15 cellular contexts compared by ENCODE assay signal in genomic region chr14:35144029-35144428, GRCh38. TPM values are rescaled to one million over a fixed set of nuclear protein-coding genes. Genes with fewer than 3 reads are reported as not detected.
DNase-seq lines count a peak whose midpoint lies in the region; ATAC-seq, FAIRE-seq and TF ChIP-seq lines count a peak whose summit lies in the region.
"Had no signal": no experiment of that assay in that cellular context is flagged by ENCODE, and none has a peak within 500 bp of the region (broad histone marks: within the 10 kb centered on the region; RNA-seq: fewer than 3 reads in every experiment).

No MANE protein-coding gene starts in this region.

- H3K27me3 ChIP-seq in Karpas-422 (ENCODE audit: low read length) (no peaks in the 10 kb centered on the region), neuronal stem cell (ENCODE audit: control insufficient read depth in 3 of 3, insufficient read depth in 3 of 3, low read depth in 1 of 3, low read length in 3 of 3) (no peaks in the 10 kb centered on the region), HAP-1 (ENCODE audit: low read depth) (no peaks in the 10 kb centered on the region)

- in situ Hi-C loops in HAP-1 (cut with MboI; ENCODE audit: low sequenced_read_pairs), result loop anchor here (10.0 kb wide), 1 partner anchor 541 kb away; no protein-coding TSS in a partner anchor

- H3K27ac Mint-ChIP-seq in WTC11, result no peak overlapping the region
- H3K27ac Mint-ChIP-seq: GM23338, H9 had no signal

- peak overlapping the region; percentile 5; the same call in 1 of the 2 replicates for H3K27ac ChIP-seq in Karpas-422 (ENCODE audit: low read length)
- no peak overlapping the region for H3K27ac ChIP-seq in neuronal stem cell (replicated peaks; ENCODE audit: low read length)
- no peak overlapping the region for H3K27ac ChIP-seq in kidney (ENCODE audit: low read depth in 2 of 2, low read length in 2 of 2)

- POLR2A ChIA-PET in WTC11 (lab: Charles Lee), result no interaction called here

- WGBS in neuronal stem cell (ENCODE audit: extremely low coverage in 2 of 2, insufficient read length in 2 of 2, insufficient replicate concordance in 1 of 2), 2 donors, result no CpG with 5 or more reads among the region's 1 CpG

- ATAC-seq in WTC11 (no peak), GM19463 (IDR thresholded peaks at IDR 0.05; ENCODE audit: unreplicated experiment) (no peak)
- ATAC-seq: GM23338 had no signal

- no peak overlapping the region for H3K14ac ChIP-seq in neuronal stem cell (ENCODE audit: low read length)

- no peak overlapping the region for H2BK5ac ChIP-seq in neuronal stem cell (ENCODE audit: low read length)

- peaks cover 10% of the 10 kb centered on the region for H3K36me3 Mint-ChIP-seq in WTC11

- peaks cover 69% of the 10 kb centered on the region for H3K79me2 ChIP-seq in Karpas-422 (ENCODE audit: low read length)

- H3K4me2 ChIP-seq in Karpas-422 (ENCODE audit: low read depth, low read length, poor library complexity, severe bottlenecking) (peak overlapping the region; percentile 23), neuronal stem cell (ENCODE audit: insufficient read depth, low read length, poor library complexity, severe bottlenecking) (no peak overlapping the region)
- H3K4me2 ChIP-seq: GM23338 had no signal

- no peak overlapping the region for H4K8ac ChIP-seq in neuronal stem cell (ENCODE audit: low read depth, low read length)

- FAIRE-seq in kidney (lab: Jason Lieb, UNC), result no peak

- peaks cover 3% of the 10 kb centered on the region for H3K79me1 ChIP-seq in neuronal stem cell (ENCODE audit: low read depth, low read length)

- no peaks in the 10 kb centered on the region for H3K9me2 ChIP-seq in Karpas-422 (replicated peaks; ENCODE audit: insufficient read depth, low read length)

- peaks cover 9% of the 10 kb centered on the region for H3K4me1 ChIP-seq in Karpas-422 (ENCODE audit: low read length)
- H3K4me1 ChIP-seq in neuronal stem cell (ENCODE audit: control insufficient read depth in 2 of 2, insufficient read depth in 1 of 2, low read depth in 1 of 2, low read length in 2 of 2), result no peaks in the 10 kb centered on the region
- H3K4me1 ChIP-seq in HAP-1, result no peaks in the 10 kb centered on the region
- no peaks in the 10 kb centered on the region for H3K4me1 ChIP-seq in kidney (ENCODE audit: control insufficient read depth in 1 of 2, insufficient read depth in 1 of 2, low read depth in 1 of 2, low read length in 2 of 2)

- no peaks in the 10 kb centered on the region for H3K27me3 Mint-ChIP-seq in WTC11 (ENCODE audit: low read depth)
- H3K27me3 Mint-ChIP-seq: CD4-positive, alpha-beta memory T cell had no signal

- H4K91ac ChIP-seq in neuronal stem cell (ENCODE audit: low read depth, low read length, poor library complexity), result no peak overlapping the region

- H4K20me1 ChIP-seq in Karpas-422 (ENCODE audit: insufficient read depth, low read depth, low read length), result no peaks in the 10 kb centered on the region

- no peak overlapping the region for H3K18ac ChIP-seq in neuronal stem cell (ENCODE audit: low read length)

- no peak overlapping the region for H3K4me3 ChIP-seq in Karpas-422 (ENCODE audit: low read length)
- no peak overlapping the region for H3K4me3 ChIP-seq in neuronal stem cell (ENCODE audit: low read length in 2 of 2)
- H3K4me3 ChIP-seq in HAP-1, result no peak overlapping the region
- H3K4me3 ChIP-seq in kidney (ENCODE audit: low read length in 2 of 2), result no peak overlapping the region
- H3K4me3 ChIP-seq: GM23338 had no signal

- H3K9me3 ChIP-seq in Karpas-422 (ENCODE audit: low read length) (no peaks in the 10 kb centered on the region), neuronal stem cell (replicated peaks in 1 of 2; ENCODE audit: control insufficient read depth in 2 of 2, insufficient read depth in 1 of 2, low read depth in 1 of 2, low read length in 2 of 2) (peaks cover 0 to 3% of the 10 kb centered on the region in 2 donors), HAP-1 (no peaks in the 10 kb centered on the region), kidney (ENCODE audit: control insufficient read depth in 1 of 2, low read length in 2 of 2) (no peaks in the 10 kb centered on the region)

- TF ChIP-seq CTCF in WTC11 (IDR thresholded peaks at IDR 0.05), result no peak
- no peak for TF ChIP-seq CTCF in kidney (IDR thresholded peaks at IDR 0.05; ENCODE audit: borderline replicate concordance, extremely low read depth, insufficient read depth)

- H2AFZ ChIP-seq in Karpas-422 (ENCODE audit: low read length), result no peak overlapping the region
- H2AFZ ChIP-seq in neuronal stem cell (ENCODE audit: low read length), result no peak overlapping the region
- H2AFZ ChIP-seq: GM23338 had no signal

- no peak overlapping the region for H2AK5ac ChIP-seq in neuronal stem cell (ENCODE audit: low read depth, low read length)

- no peak overlapping the region for H3K4me3 Mint-ChIP-seq in WTC11
- H3K4me3 Mint-ChIP-seq: CD4-positive, alpha-beta memory T cell; GM23338; H9 had no signal

- peaks cover 3% of the 10 kb centered on the region; the same call in 1 of the 2 replicates for H3K36me3 ChIP-seq in Karpas-422 (ENCODE audit: insufficient read depth, low read length)
- H3K36me3 ChIP-seq in neuronal stem cell (replicated peaks in 1 of 2; ENCODE audit: control insufficient read depth in 2 of 2, insufficient read depth in 2 of 2, low read length in 2 of 2), result peaks cover 2 to 21% of the 10 kb centered on the region in 2 donors
- no peaks in the 10 kb centered on the region for H3K36me3 ChIP-seq in HAP-1 (replicated peaks)
- H3K36me3 ChIP-seq in kidney (ENCODE audit: control insufficient read depth in 1 of 2, insufficient read depth in 2 of 2, low read length in 2 of 2), result no peaks in the 10 kb centered on the region

- no peak for DNase-seq in Karpas-422
- no peak for DNase-seq in WTC11 (ENCODE audit: low spot score)
- no peak for DNase-seq in neuronal stem cell (ENCODE audit: low spot score)
- no peak for DNase-seq in HAP-1 (ENCODE audit: low spot score in 2 of 2)
- no peak for DNase-seq in kidney
- DNase-seq: C1 segment of cervical spinal cord; Calu3; CD4-positive, alpha-beta memory T cell; COR-L47; DMS53; DMS79 treated with DMSO at 0.1 percent for 48 hours; GF-D8; H9 had no signal

- H2BK15ac ChIP-seq in neuronal stem cell (ENCODE audit: low read length), result no peak overlapping the region

- peaks cover 2% of the 10 kb centered on the region; the same call in 1 of the 2 replicates for H3K4me1 Mint-ChIP-seq in WTC11
- H3K4me1 Mint-ChIP-seq: H9 had no signal

- intact Hi-C loops in kidney (cut with DNase I), result loop anchor here (10.0 kb wide), 1 partner anchor 271 kb away; no protein-coding TSS in a partner anchor

- peaks cover 7% of the 10 kb centered on the region for H3K9me3 Mint-ChIP-seq in WTC11
- H3K9me3 Mint-ChIP-seq: CD4-positive, alpha-beta memory T cell; GM23338; H9 had no signal

- H3K9ac ChIP-seq in Karpas-422 (ENCODE audit: low read length) (peak overlapping the region; percentile 21), neuronal stem cell (ENCODE audit: low read depth, low read length, poor library complexity) (peak overlapping the region; percentile 60), kidney (ENCODE audit: low read length in 2 of 2) (no peak overlapping the region)

- CTCF ChIA-PET in WTC11 (lab: Charles Lee), result interaction anchor here (0.7 kb wide), 1 partner anchor 261 kb away, joined by 5 read pairs; the partner anchor contains the start of gene NFKBIA

- H3K4ac ChIP-seq in neuronal stem cell (ENCODE audit: low read length), result no peak overlapping the region

- H3K23ac ChIP-seq in neuronal stem cell (ENCODE audit: low read depth, low read length, poor library complexity), result no peak overlapping the region

- H2BK120ac ChIP-seq in neuronal stem cell (ENCODE audit: low read depth, low read length), result no peak overlapping the region

- H2BK12ac ChIP-seq in neuronal stem cell (ENCODE audit: low read length), result no peak overlapping the region

TF ChIP-seq in WTC11, 78 proteins besides CTCF, POLR2A, EP300 and RAD21:
- TF ChIP-seq RELA (CRISPR knock-in tag; IDR thresholded peaks at IDR 0.05; ENCODE audit: borderline replicate concordance), result no peak
- no peak for TF ChIP-seq E2F1 (CRISPR knock-in tag; IDR thresholded peaks at IDR 0.05)
- TF ChIP-seq GABPB1 (CRISPR knock-in tag; IDR thresholded peaks at IDR 0.05), result peak; percentile 31; the same call in 1 of the 2 replicates

RNA-seq across cellular contexts. Expression of gene PRORP, which starts 21.7 kb away (rescaled TPM):
- total RNA-seq in Karpas-422 (2014; rRNA removed; shearing (Covaris generic); ENCODE audit: low replicate concordance), result 58.4 and 60.8 TPM in 2 replicates
- total RNA-seq in WTC11 (2021) (33.6 to 44.1 TPM (median 36.7 TPM) in 3 replicates), kidney (25.1 TPM)
- polyA plus RNA-seq in neuronal stem cell (2013, experiment 1 of 2), result 25.4 TPM
- polyA plus RNA-seq in neuronal stem cell (2013, experiment 2 of 2), result 25.2 TPM
- polyA plus RNA-seq in kidney (ENCODE audit: insufficient read depth, low read depth, low replicate concordance), result 35.6 TPM

RNA-seq across cellular contexts. Expression of gene PPP2R3C, which starts 22.2 kb away (rescaled TPM):
- total RNA-seq in Karpas-422 (2014; rRNA removed; shearing (Covaris generic); ENCODE audit: low replicate concordance), result 42.1 and 86.2 TPM in 2 replicates
- total RNA-seq in WTC11 (2021) (31.2 to 33.8 TPM (median 31.6 TPM) in 3 replicates), kidney (24.8 TPM)
- polyA plus RNA-seq in neuronal stem cell (2013, experiment 1 of 2), result 34.7 TPM
- 33.9 TPM for polyA plus RNA-seq in neuronal stem cell (2013, experiment 2 of 2)
- 33.7 TPM for polyA plus RNA-seq in kidney (ENCODE audit: insufficient read depth, low read depth, low replicate concordance)

Comparison
In these comparisons a context has a peak if more than half of its experiments do, and no peak if none do; other contexts are left out.
1. H3K9ac ChIP-seq: peak in Karpas-422 (single experiment) and neuronal stem cell (single experiment); none in kidney (0 of 2).